In genomic region chr17:72934927-72935326, GRCh38 we compare ENCODE assay signal across 10 cellular contexts.
"Had no signal": no experiment of that assay in that cellular context is flagged by ENCODE, and none has a peak within 500 bp of the region (broad histone marks: within the 10 kb centered on the region; RNA-seq: fewer than 3 reads in every experiment).

No MANE protein-coding gene starts in this region.

- H3K27ac ChIP-seq: GM23248, HL-60 had no signal

- H3K4me3 ChIP-seq: GM23248, HAP-1, K562 had no signal

- H2AFZ ChIP-seq: GM23248 had no signal

- ATAC-seq: HCT116, K562 had no signal

- H3K9me3 ChIP-seq: HAP-1 had no signal

- H3K9ac ChIP-seq: GM23248 had no signal

- DNase-seq: GM23248, GOT3, H7, HFFc6, IMR-90, KG1 had no signal

- H3K36me3 ChIP-seq: HAP-1 had no signal

- FAIRE-seq: K562 had no signal
